9 cellular contexts compared by ENCODE assay signal in genomic region chr2:32553829-32554432, GRCh38.
DNase-seq lines count a peak whose midpoint lies in the region; ATAC-seq, FAIRE-seq and TF ChIP-seq lines count a peak whose summit lies in the region.
"Had no signal": no experiment of that assay in that cellular context is flagged by ENCODE, and none has a peak within 500 bp of the region (broad histone marks: within the 10 kb centered on the region; RNA-seq: fewer than 3 reads in every experiment).

No MANE protein-coding gene starts in this region.

- no peak for FAIRE-seq in A549 (lab: Jason Lieb, UNC)

- CTCF ChIA-PET in A549 (lab: Yijun Ruan, JAX), result interaction anchor here (1.5 kb wide), 1 partner anchor 11 kb away, joined by 3 read pairs; no protein-coding TSS in a partner anchor

- POLR2A ChIA-PET in A549 (lab: Yijun Ruan, JAX), result no interaction called here

- TF ChIP-seq EP300 in A549 (IDR thresholded peaks at IDR 0.05), result no peak

- no peaks in the 10 kb centered on the region for H3K27me3 Mint-ChIP-seq in HFFc6 (ENCODE audit: insufficient read depth)
- H3K27me3 Mint-ChIP-seq in activated T-helper 17 cell treated with anti-CD3 and anti-CD28 coated beads, Interleukin-2, amount 50 U/mL, for 72 hours, result no peaks in the 10 kb centered on the region
- no peaks in the 10 kb centered on the region for H3K27me3 Mint-ChIP-seq in stimulated activated naive B cell treated with anti-CD40 and anti-IgM and Interleukin-4, amounts not matched to agents 10 μg/mL and 1 μg/mL and 100 μg/mL, for 72 hours
- H3K27me3 Mint-ChIP-seq: IgD-negative memory B cell had no signal

- no peak overlapping the region for H3K27ac Mint-ChIP-seq in HFFc6
- no peak overlapping the region for H3K27ac Mint-ChIP-seq in activated T-helper 17 cell treated with anti-CD3 and anti-CD28 coated beads, Interleukin-2, amount 50 U/mL, for 72 hours
- peak overlapping the region; percentile 20 for H3K27ac Mint-ChIP-seq in stimulated activated naive B cell treated with anti-CD40 and anti-IgM and Interleukin-4, amounts not matched to agents 10 μg/mL and 1 μg/mL and 100 μg/mL, for 72 hours

- intact Hi-C loops in left ventricle myocardium superior (cut with micrococcal nuclease), result no loop called here

- H3K4me3 Mint-ChIP-seq in HFFc6, result no peak overlapping the region
- no peak overlapping the region for H3K4me3 Mint-ChIP-seq in activated T-helper 17 cell treated with anti-CD3 and anti-CD28 coated beads, Interleukin-2, amount 50 U/mL, for 72 hours
- H3K4me3 Mint-ChIP-seq in stimulated activated naive B cell treated with anti-CD40 and anti-IgM and Interleukin-4, amounts not matched to agents 10 μg/mL and 1 μg/mL and 100 μg/mL, for 72 hours, result no peak overlapping the region
- H3K4me3 Mint-ChIP-seq: IgD-negative memory B cell had no signal

- H3K4me1 Mint-ChIP-seq in HFFc6 (ENCODE audit: low read depth), result peaks cover 11% of the 10 kb centered on the region
- H3K4me1 Mint-ChIP-seq in activated T-helper 17 cell treated with anti-CD3 and anti-CD28 coated beads, Interleukin-2, amount 50 U/mL, for 72 hours, result no peaks in the 10 kb centered on the region
- no peaks in the 10 kb centered on the region for H3K4me1 Mint-ChIP-seq in stimulated activated naive B cell treated with anti-CD40 and anti-IgM and Interleukin-4, amounts not matched to agents 10 μg/mL and 1 μg/mL and 100 μg/mL, for 72 hours

- H3K4me3 ChIP-seq in A549, result no peak overlapping the region
- no peak overlapping the region for H3K4me3 ChIP-seq in NB4 (ENCODE audit: low read depth, low read length)

- 77% methylated on average over 2 of the region's 2 CpGs for WGBS in A549 (ENCODE audit: missing lambda C conversion rate)

- ATAC-seq in A549 (peak; percentile 89 to 95), left ventricle myocardium superior (peak; percentile 72)
- peak; percentile 47 for ATAC-seq in activated T-helper 17 cell treated with anti-CD3 and anti-CD28 coated beads, Interleukin-2, amount 50 U/mL, for 72 hours (replicated peaks)
- peak; percentile 91 to 93 for ATAC-seq in stimulated activated naive B cell treated with anti-CD40 and anti-IgM and Interleukin-4, amounts not matched to agents 10 μg/mL and 1 μg/mL and 100 μg/mL, for 72 hours (replicated peaks)

- peak; percentile 80 for TF ChIP-seq RAD21 in A549 (conservative IDR thresholded peaks at IDR 0.05 in 1 of 2, IDR thresholded peaks at IDR 0.05 in 1 of 2)

- peak; percentile 54 to 69 for DNase-seq in A549 (ENCODE audit: low read depth in 1 of 2, low spot score in 1 of 2)
- peak; percentile 50 for DNase-seq in GM10266 (ENCODE audit: extremely low spot score)
- peak; percentile 13 for DNase-seq in HFFc6
- DNase-seq in NB4 (ENCODE audit: low read depth), result peak; percentile 73
- DNase-seq in left ventricle myocardium superior, result no peak
- no peak for DNase-seq in stimulated activated naive B cell treated with anti-CD40 and anti-IgM and Interleukin-4, amounts not matched to agents 10 μg/mL and 1 μg/mL and 100 μg/mL, for 72 hours
- no peak for DNase-seq in activated CD8-positive, alpha-beta memory T cell treated with anti-CD3 and anti-CD28 coated beads, Interleukin-2, amount 50 U/mL, for 4 hours

- H3K27ac ChIP-seq in A549, result no peak overlapping the region

- 0 out of 2 replicates have a peak, but pooled peaks cover under 1% of the 10 kb centered on the region for H3K36me3 Mint-ChIP-seq in HFFc6 (ENCODE audit: low read depth)
- peaks cover 74% of the 10 kb centered on the region for H3K36me3 Mint-ChIP-seq in activated T-helper 17 cell treated with anti-CD3 and anti-CD28 coated beads, Interleukin-2, amount 50 U/mL, for 72 hours (ENCODE audit: low read depth)
- H3K36me3 Mint-ChIP-seq in stimulated activated naive B cell treated with anti-CD40 and anti-IgM and Interleukin-4, amounts not matched to agents 10 μg/mL and 1 μg/mL and 100 μg/mL, for 72 hours, result peaks cover 4 to 8% of the 10 kb centered on the region in 2 donors
- H3K36me3 Mint-ChIP-seq: IgD-negative memory B cell had no signal

- H3K9me3 Mint-ChIP-seq in HFFc6, result no peaks in the 10 kb centered on the region
- H3K9me3 Mint-ChIP-seq in activated T-helper 17 cell treated with anti-CD3 and anti-CD28 coated beads, Interleukin-2, amount 50 U/mL, for 72 hours, result no peaks in the 10 kb centered on the region
- H3K9me3 Mint-ChIP-seq in stimulated activated naive B cell treated with anti-CD40 and anti-IgM and Interleukin-4, amounts not matched to agents 10 μg/mL and 1 μg/mL and 100 μg/mL, for 72 hours, result no peaks in the 10 kb centered on the region
- H3K9me3 Mint-ChIP-seq: IgD-negative memory B cell had no signal

- TF ChIP-seq POLR2A in A549 (IDR thresholded peaks at IDR 0.05; ENCODE audit: low read length) (no peak), NB4 (IDR thresholded peaks at IDR 0.05; ENCODE audit: extremely low read depth, insufficient read length) (no peak)

- H3K4me2 ChIP-seq in A549, result no peak overlapping the region

- TF ChIP-seq CTCF in A549 (IDR thresholded peaks at IDR 0.05) (peak; percentile 88), GM10266 (IDR thresholded peaks at IDR 0.05; ENCODE audit: control insufficient read depth, insufficient read depth, low read depth, missing control alignments) (peak; percentile 66), HFFc6 (IDR thresholded peaks at IDR 0.05) (peak; percentile 85), NB4 (IDR thresholded peaks at IDR 0.05; ENCODE audit: low read depth, low read length) (peak; percentile 69)

- no peaks in the 10 kb centered on the region for H3K9me3 ChIP-seq in A549

- H3K4me1 ChIP-seq in A549, result no peaks in the 10 kb centered on the region

TF ChIP-seq in A549, 52 proteins besides CTCF, POLR2A, EP300 and RAD21:
- TF ChIP-seq CEBPB (IDR thresholded peaks at IDR 0.05) (peak in 1 of 2 experiments; percentile 49; a peak in 1 of 4 replicates), SMC3 (IDR thresholded peaks at IDR 0.05) (peak; percentile 70), ZC3H11A (IDR thresholded peaks at IDR 0.05) (no peak), TP53 (CRISPR knock-in tag; IDR thresholded peaks at IDR 0.05) (no peak)

Comparison
In these comparisons a context has a peak if more than half of its experiments do, and no peak if none do; other contexts are left out.
1. DNase-seq: peak in A549 (2 of 2), GM10266 (single experiment), HFFc6 (single experiment) and NB4 (single experiment); none in left ventricle myocardium superior (single experiment), stimulated activated naive B cell treated with anti-CD40 and anti-IgM and Interleukin-4, amounts not matched to agents 10 μg/mL and 1 μg/mL and 100 μg/mL, for 72 hours (single experiment) and activated CD8-positive, alpha-beta memory T cell treated with anti-CD3 and anti-CD28 coated beads, Interleukin-2, amount 50 U/mL, for 4 hours (single experiment).
2. Peak in every context shown above with its lines, with median percentiles within 50 percentile points of each other: ATAC-seq and CTCF ChIP-seq.